1 cellular context compared by ENCODE assay signal in genomic region chr3:55624238-55624637, GRCh38.
TF ChIP-seq lines count a peak whose summit lies in the region.

No MANE protein-coding gene starts in this region.

TF ChIP-seq in H1, 55 proteins besides CTCF, POLR2A, EP300 and RAD21:
- TF ChIP-seq SUZ12 (IDR thresholded peaks at IDR 0.05; ENCODE audit: low read length), result no peak
- no peak for TF ChIP-seq KDM4A (IDR thresholded peaks at IDR 0.05; ENCODE audit: low read depth, low read length, severe bottlenecking)
- no peak for TF ChIP-seq TAF1 (IDR thresholded peaks at IDR 0.05; ENCODE audit: low read depth, low read length)
- no peak for TF ChIP-seq TEAD4 (IDR thresholded peaks at IDR 0.05; ENCODE audit: low read depth, low read length)
- TF ChIP-seq EGR1 (IDR thresholded peaks at IDR 0.05; ENCODE audit: borderline replicate concordance, low read depth, low read length), result no peak
- no peak for TF ChIP-seq RFX5 (IDR thresholded peaks at IDR 0.05; ENCODE audit: borderline replicate concordance, low read depth, low read length)
- no peak for TF ChIP-seq NANOG (IDR thresholded peaks at IDR 0.05; ENCODE audit: insufficient read depth, low read depth, low read length, poor library complexity, severe bottlenecking)
